In the genomic region with DNA sequence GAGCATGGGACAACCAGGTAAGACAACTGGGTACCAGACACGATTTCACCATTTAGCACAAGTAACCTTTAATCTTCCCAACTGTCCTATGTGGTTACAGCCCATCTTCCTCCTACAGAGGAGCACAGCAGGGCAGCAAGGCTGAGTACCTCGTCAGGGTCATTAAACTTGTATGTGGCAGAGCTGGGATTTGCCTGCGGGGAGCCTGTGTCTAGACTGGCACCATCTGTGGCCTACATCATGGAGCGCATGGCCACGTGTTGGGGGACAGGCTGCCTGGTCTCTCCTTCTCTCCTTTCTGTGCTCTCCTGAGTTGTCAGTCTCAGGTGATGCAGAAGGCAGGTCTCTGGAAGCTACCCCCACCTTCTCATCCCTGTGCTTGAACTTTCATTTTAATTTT, we compare ENCODE assay signal across 1 cellular context.
TF ChIP-seq lines count a peak whose summit lies in the region.

No MANE protein-coding gene starts in this region.

TF ChIP-seq in HepG2, 621 proteins besides CTCF, POLR2A, EP300 and RAD21:
- TF ChIP-seq, protein P1, sequence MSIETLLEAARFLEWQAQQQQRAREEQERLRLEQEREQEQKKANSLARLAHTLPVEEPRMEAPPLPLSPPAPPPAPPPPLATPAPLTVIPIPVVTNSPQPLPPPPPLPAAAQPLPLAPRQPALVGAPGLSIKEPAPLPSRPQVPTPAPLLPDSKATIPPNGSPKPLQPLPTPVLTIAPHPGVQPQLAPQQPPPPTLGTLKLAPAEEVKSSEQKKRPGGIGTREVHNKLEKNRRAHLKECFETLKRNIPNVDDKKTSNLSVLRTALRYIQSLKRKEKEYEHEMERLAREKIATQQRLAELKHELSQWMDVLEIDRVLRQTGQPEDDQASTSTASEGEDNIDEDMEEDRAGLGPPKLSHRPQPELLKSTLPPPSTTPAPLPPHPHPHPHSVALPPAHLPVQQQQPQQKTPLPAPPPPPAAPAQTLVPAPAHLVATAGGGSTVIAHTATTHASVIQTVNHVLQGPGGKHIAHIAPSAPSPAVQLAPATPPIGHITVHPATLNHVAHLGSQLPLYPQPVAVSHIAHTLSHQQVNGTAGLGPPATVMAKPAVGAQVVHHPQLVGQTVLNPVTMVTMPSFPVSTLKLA (IDR thresholded peaks at IDR 0.05) = peak; percentile 42; the same call in 1 of the 2 replicates
- TF ChIP-seq ZNF652 (CRISPR knock-in tag; IDR thresholded peaks at IDR 0.05; ENCODE audit: borderline replicate concordance, low read depth) (no peak), RARG (CRISPR knock-in tag; IDR thresholded peaks at IDR 0.05; ENCODE audit: low read depth) (no peak)
